In genomic region chr16:58047557-58048348, GRCh38 we compare ENCODE assay signal across 18 cellular contexts. TPM values are rescaled to one million over a fixed set of nuclear protein-coding genes. Genes with fewer than 3 reads are reported as not detected.
DNase-seq lines count a peak whose midpoint lies in the region; ATAC-seq and TF ChIP-seq lines count a peak whose summit lies in the region.
"Had no signal": no experiment of that assay in that cellular context is flagged by ENCODE, and none has a peak within 500 bp of the region (broad histone marks: within the 10 kb centered on the region; RNA-seq: fewer than 3 reads in every experiment).

No MANE protein-coding gene starts in this region.

- intact Hi-C loops in esophagus muscularis mucosa (cut with DNase I): no loop called here

- H4K8ac ChIP-seq in H9 (replicated peaks; ENCODE audit: insufficient read length, low read depth, low read length): no peak overlapping the region

- no peaks in the 10 kb centered on the region for H3K79me2 ChIP-seq in H9 (ENCODE audit: insufficient read depth, low read length)

- no peak overlapping the region for H2BK12ac ChIP-seq in H9 (ENCODE audit: insufficient read length, low read depth, low read length)

- H4K91ac ChIP-seq in H9 (ENCODE audit: insufficient read length, low read depth, low read length): no peak overlapping the region

- H3K36me3 Mint-ChIP-seq in H9 (ENCODE audit: insufficient read depth in 1 of 3, low read depth in 3 of 3) (peaks cover 1 to 27% (median 12%) of the 10 kb centered on the region in 3 experiments), progenitor cell of endocrine pancreas (ENCODE audit: insufficient read depth) (peaks cover 6% of the 10 kb centered on the region)
- H3K36me3 Mint-ChIP-seq: naive B cell; stimulated activated effector memory CD8-positive, alpha-beta T cell treated with anti-CD3 and anti-CD28 coated beads, Interleukin-12 subunit alpha, Interleukin-12 subunit beta, amount 100 ng/mL, for 72 hours had no signal

- no peaks in the 10 kb centered on the region for H3K23me2 ChIP-seq in H9 (ENCODE audit: insufficient read length, low read depth, low read length, poor library complexity, severe bottlenecking)

- H3K9me3 ChIP-seq in H9 (ENCODE audit: control insufficient read depth, low read depth, low read length) (no peaks in the 10 kb centered on the region), esophagus muscularis mucosa (no peaks in the 10 kb centered on the region)
- H3K9me3 ChIP-seq: tibial artery had no signal

- no peaks in the 10 kb centered on the region for H3K79me1 ChIP-seq in H9 (ENCODE audit: insufficient read depth, low read depth, low read length, poor library complexity, severe bottlenecking)

- peaks cover 3% of the 10 kb centered on the region; the same call in 1 of the 2 replicates for H3K27me3 Mint-ChIP-seq in H9 (ENCODE audit: low read depth)
- no peaks in the 10 kb centered on the region for H3K27me3 Mint-ChIP-seq in progenitor cell of endocrine pancreas
- H3K27me3 Mint-ChIP-seq: CD4-positive, alpha-beta T cell had no signal

- peaks cover 8 to 25% of the 10 kb centered on the region in 2 experiments for H3K4me1 Mint-ChIP-seq in H9
- H3K4me1 Mint-ChIP-seq in progenitor cell of endocrine pancreas (ENCODE audit: low read depth): peaks cover 10% of the 10 kb centered on the region
- H3K4me1 Mint-ChIP-seq: naive B cell had no signal

- H3K9me3 Mint-ChIP-seq in H9 (peaks cover 6 to 7% of the 10 kb centered on the region in 2 experiments; a peak in 4 of 5 replicates), progenitor cell of endocrine pancreas (ENCODE audit: low read depth) (no peaks in the 10 kb centered on the region)
- H3K9me3 Mint-ChIP-seq: CD4-positive, alpha-beta T cell; stimulated activated effector memory CD8-positive, alpha-beta T cell treated with anti-CD3 and anti-CD28 coated beads, Interleukin-12 subunit alpha, Interleukin-12 subunit beta, amount 100 ng/mL, for 72 hours had no signal

- peaks cover 0 to 31% (median 28%) of the 10 kb centered on the region in 4 donors for H3K36me3 ChIP-seq in esophagus muscularis mucosa

- no peak overlapping the region for H2BK20ac ChIP-seq in H9 (ENCODE audit: low read depth, low read length, poor library complexity, severe bottlenecking)

- H3K4me2 ChIP-seq in H9 (ENCODE audit: insufficient read depth, insufficient read length, low read length): no peak overlapping the region

- TF ChIP-seq EP300 in esophagus muscularis mucosa (IDR thresholded peaks at IDR 0.05): no peak

- H3K27me3 ChIP-seq in H9 (ENCODE audit: insufficient read depth, low read length) (no peaks in the 10 kb centered on the region), esophagus muscularis mucosa (no peaks in the 10 kb centered on the region)

- no peak overlapping the region for H2BK5ac ChIP-seq in H9 (ENCODE audit: insufficient read length, low read length)

- no peak overlapping the region for H3K56ac ChIP-seq in H9 (ENCODE audit: insufficient read length, low read depth, low read length)

- H3K4ac ChIP-seq in H9 (ENCODE audit: low read depth, low read length): no peak overlapping the region

- no peak overlapping the region for H2BK120ac ChIP-seq in H9 (ENCODE audit: low read depth, low read length, poor library complexity, severe bottlenecking)

- TF ChIP-seq POLR2A in esophagus muscularis mucosa (IDR thresholded peaks at IDR 0.05; ENCODE audit: low read depth): no peak

- WGBS in H9 (ENCODE audit: extremely low coverage, insufficient read length, low lambda C conversion rate): no CpG with 5 or more reads among the region's 19 CpGs
- whole genome bisulfite sequencing in esophagus muscularis mucosa: 71% methylated on average over 14 of the region's 19 CpGs

- H4K20me1 ChIP-seq in H9 (ENCODE audit: control insufficient read depth, insufficient read depth, insufficient read length): no peaks in the 10 kb centered on the region

- peak overlapping the region; percentile 65; the same call in 1 of the 2 replicates for H3K14ac ChIP-seq in H9 (ENCODE audit: insufficient read depth, low read length)

- no peak overlapping the region for H4K5ac ChIP-seq in H9 (ENCODE audit: insufficient read length, low read depth, low read length)

- no peak overlapping the region for H3K4me3 ChIP-seq in esophagus muscularis mucosa
- H3K4me3 ChIP-seq: tibial artery had no signal

- H3K27ac ChIP-seq in H9 (ENCODE audit: insufficient read length, low read depth, low read length): no peak overlapping the region
- H3K27ac ChIP-seq in esophagus muscularis mucosa (replicated peaks in 1 of 4): peak overlapping the region in 3 of 4 donors; percentile 19 to 41 (median 29)
- H3K27ac ChIP-seq: tibial artery had no signal

- H3K27ac Mint-ChIP-seq in H9 (peak overlapping the region; percentile 35 to 81 (median 55); a peak in 3 of 7 replicates), progenitor cell of endocrine pancreas (peak overlapping the region; percentile 84)
- H3K27ac Mint-ChIP-seq: CD4-positive, alpha-beta T cell; naive B cell; stimulated activated effector memory CD8-positive, alpha-beta T cell treated with anti-CD3 and anti-CD28 coated beads, Interleukin-12 subunit alpha, Interleukin-12 subunit beta, amount 100 ng/mL, for 72 hours had no signal

- no peak overlapping the region for H3T11ph ChIP-seq in H9 (ENCODE audit: low read length)

- H3K4me1 ChIP-seq in H9 (ENCODE audit: insufficient read depth, low read length) (no peaks in the 10 kb centered on the region; the same call in 1 of the 2 replicates), esophagus muscularis mucosa (peaks cover 9 to 36% (median 21%) of the 10 kb centered on the region in 4 donors)
- H3K4me1 ChIP-seq: tibial artery had no signal

- no peak overlapping the region for H2AK5ac ChIP-seq in H9 (ENCODE audit: insufficient read length, low read length)

- DNase-seq in H9 (peak; percentile 61), esophagus muscularis mucosa (ENCODE audit: extremely low spot score) (no peak), left kidney (ENCODE audit: low read depth, low spot score) (peak; percentile 65), progenitor cell of endocrine pancreas (ENCODE audit: low spot score, unreplicated experiment) (no peak), NCI-H1694 treated with DMSO at 0.1 percent for 48 hours (lab: John Stamatoyannopoulos, UW) (no peak), D341Med (ENCODE audit: low spot score) (no peak), NCI-H748 treated with DMSO at 0.1 percent for 48 hours (lab: John Stamatoyannopoulos, UW) (no peak)
- DNase-seq: activated CD4-positive, alpha-beta T cell treated with anti-CD3 and anti-CD28 coated beads for 4 hours; activated gamma-delta T cell; CD4-positive, alpha-beta T cell; central memory CD4-positive, alpha-beta T cell; effector CD8-positive, alpha-beta T cell; naive B cell; NCI-H1436 treated with DMSO at 0.1 percent for 48 hours; NCI-H82; tibial artery had no signal

- no peak overlapping the region for H3K23ac ChIP-seq in H9 (ENCODE audit: insufficient read length, low read depth, low read length)

- TF ChIP-seq CTCF in H9 (conservative IDR thresholded peaks at IDR 0.05) (no peak), esophagus muscularis mucosa (IDR thresholded peaks at IDR 0.05) (no peak), progenitor cell of endocrine pancreas (IDR thresholded peaks at IDR 0.05; ENCODE audit: unreplicated experiment) (no peak)

- H2BK15ac ChIP-seq in H9 (ENCODE audit: low read depth, low read length): no peak overlapping the region

- no peak overlapping the region for H3K9ac ChIP-seq in H9 (ENCODE audit: extremely low read depth, insufficient read length, low read length)

- no peak for ATAC-seq in activated CD4-positive, CD25-positive, alpha-beta regulatory T cell treated with anti-CD3 and anti-CD28 coated beads, Interleukin-2, amount 50 U/mL, for 24 hours
- ATAC-seq: stimulated activated effector memory CD8-positive, alpha-beta T cell treated with anti-CD3 and anti-CD28 coated beads, Interleukin-12 subunit alpha, Interleukin-12 subunit beta, amount 100 ng/mL, for 72 hours had no signal

- no peak overlapping the region for H3K4me3 Mint-ChIP-seq in H9
- no peak overlapping the region for H3K4me3 Mint-ChIP-seq in progenitor cell of endocrine pancreas (ENCODE audit: low read depth)
- H3K4me3 Mint-ChIP-seq: CD4-positive, alpha-beta T cell; naive B cell; stimulated activated effector memory CD8-positive, alpha-beta T cell treated with anti-CD3 and anti-CD28 coated beads, Interleukin-12 subunit alpha, Interleukin-12 subunit beta, amount 100 ng/mL, for 72 hours had no signal

- H2AFZ ChIP-seq in H9 (ENCODE audit: low read length): no peak overlapping the region

- no peak overlapping the region for H3K18ac ChIP-seq in H9 (ENCODE audit: insufficient read length, low read depth, low read length)

RNA-seq across cellular contexts. Expression of gene MMP15, which starts 22.2 kb away (rescaled TPM):
- total RNA-seq in H9 (2021): 32.9 and 33.6 TPM in 2 replicates
- total RNA-seq in esophagus muscularis mucosa: 10 to 100 TPM in 2 of 4 donors, 1 to 10 TPM in 2; 3.8 to 16.3 (median 8.7) TPM
- 77.6 and 85.0 TPM in 2 replicates for total RNA-seq in progenitor cell of endocrine pancreas

RNA-seq across cellular contexts. Expression of gene USB1, which starts 46.5 kb away (rescaled TPM):
- total RNA-seq in H9 (2021) (65.0 and 65.6 TPM in 2 replicates), esophagus muscularis mucosa (10 to 100 TPM; 31.5 to 51.1 (median 33.3) TPM), progenitor cell of endocrine pancreas (43.0 and 43.6 TPM in 2 replicates)

RNA-seq across cellular contexts. Expression of gene ZNF319, which starts 47.3 kb away (rescaled TPM):
- 5.6 and 6.6 TPM in 2 replicates for total RNA-seq in H9 (2021)
- total RNA-seq in esophagus muscularis mucosa: 10 to 100 TPM in 2 of 4 donors, 1 to 10 TPM in 2; 7.1 to 20.9 (median 12.8) TPM
- total RNA-seq in progenitor cell of endocrine pancreas: 12.4 and 14.9 TPM in 2 replicates

Comparison
In these comparisons a context has a peak if more than half of its experiments do, and no peak if none do; other contexts are left out.
1. DNase-seq: peak in H9 (single experiment) and left kidney (single experiment); none in esophagus muscularis mucosa (single experiment), progenitor cell of endocrine pancreas (single experiment), NCI-H1694 treated with DMSO at 0.1 percent for 48 hours (single experiment), D341Med (single experiment) and NCI-H748 treated with DMSO at 0.1 percent for 48 hours (single experiment).